ENCODE assay signal across 22 cellular contexts in genomic region chr12:123748661-123749060, GRCh38. TPM values are rescaled to one million over a fixed set of nuclear protein-coding genes. Genes with fewer than 3 reads are reported as not detected.
DNase-seq lines count a peak whose midpoint lies in the region; ATAC-seq and TF ChIP-seq lines count a peak whose summit lies in the region.
"Had no signal": no experiment of that assay in that cellular context is flagged by ENCODE, and none has a peak within 500 bp of the region (broad histone marks: within the 10 kb centered on the region; RNA-seq: fewer than 3 reads in every experiment).

No MANE protein-coding gene starts in this region.

- peaks cover 16 to 25% of the 10 kb centered on the region in 2 donors for H3K36me3 Mint-ChIP-seq in activated naive CD4-positive, alpha-beta T cell treated with anti-CD3 and anti-CD28 coated beads, Interleukin-2, amount 50 U/mL, for 72 hours

- POLR2A ChIA-PET in RWPE1 (lab: Yijun Ruan, JAX; ENCODE audit: low non-redundant PET), result no interaction called here

- intact Hi-C loops in cardiac septum (cut with DNase I), result no loop called here

- ATAC-seq in activated naive CD4-positive, alpha-beta T cell treated with anti-CD3 and anti-CD28 coated beads, Interleukin-2, amount 50 U/mL, for 72 hours, result no peak
- ATAC-seq: K562; stimulated activated effector memory CD8-positive, alpha-beta T cell treated with anti-CD3 and anti-CD28 coated beads, Interleukin-12 subunit alpha, Interleukin-12 subunit beta, amount 100 ng/mL, for 72 hours; T-cell had no signal

- peak overlapping the region in 1 of 2 donors; percentile 9 for H3K27ac Mint-ChIP-seq in activated naive CD4-positive, alpha-beta T cell treated with anti-CD3 and anti-CD28 coated beads, Interleukin-2, amount 50 U/mL, for 72 hours
- H3K27ac Mint-ChIP-seq: activated CD4-positive, alpha-beta memory T cell treated with anti-CD3 and anti-CD28 coated beads for 36 hours; activated naive CD4-positive, alpha-beta T cell treated with anti-CD3 and anti-CD28 coated beads, Interleukin-2, amount 50 U/mL, for 24 hours; stimulated activated effector memory CD8-positive, alpha-beta T cell treated with anti-CD3 and anti-CD28 coated beads, Interleukin-12 subunit alpha, Interleukin-12 subunit beta, amount 100 ng/mL, for 72 hours had no signal

- CTCF ChIA-PET in RWPE1 (lab: Yijun Ruan, JAX), result no interaction called here

- peak; percentile 75 for DNase-seq in ELR (ENCODE audit: low read depth)
- DNase-seq in RWPE1 (ENCODE audit: low spot score), result peak; percentile 17
- DNase-seq in epithelial cell of proximal tubule (ENCODE audit: low read depth), result peak; percentile 4
- DNase-seq in renal cortical epithelial cell (ENCODE audit: low read depth), result peak; percentile 45
- no peak for DNase-seq in activated naive CD4-positive, alpha-beta T cell treated with anti-CD3 and anti-CD28 coated beads, Interleukin-2, amount 50 U/mL, for 72 hours (ENCODE audit: low spot score in 2 of 2)
- DNase-seq in cardiac septum (ENCODE audit: low spot score), result no peak
- no peak for DNase-seq in NCI-H510A (lab: John Stamatoyannopoulos, UW)
- no peak for DNase-seq in DMS153 treated with DMSO at 0.1 percent for 48 hours (lab: John Stamatoyannopoulos, UW; ENCODE audit: unreplicated experiment)
- DNase-seq: activated CD4-positive, alpha-beta memory T cell treated with anti-CD3 and anti-CD28 coated beads for 36 hours; activated T-cell treated with anti-CD3 and anti-CD28 coated beads, Interleukin-2, amount 50 U/mL, for 24 hours; GOT3; NCI-H1092; NCI-H2081 treated with DMSO at 0.1 percent for 48 hours; NCI-H510A treated with DMSO at 0.1 percent for 48 hours; SHP77 treated with DMSO at 0.1 percent for 48 hours; T-cell; upper lobe of left lung; WERI-Rb-1 had no signal

- H3K27ac ChIP-seq in RWPE1, result no peak overlapping the region; the same call in 1 of the 2 replicates
- H3K27ac ChIP-seq: upper lobe of left lung, WERI-Rb-1 had no signal

- H3K4me3 ChIP-seq in epithelial cell of proximal tubule (ENCODE audit: low read depth, low read length), result no peak overlapping the region
- H3K4me3 ChIP-seq: K562, upper lobe of left lung had no signal

- no peak for TF ChIP-seq CTCF in RWPE1 (conservative IDR thresholded peaks at IDR 0.05; ENCODE audit: low read depth)
- TF ChIP-seq CTCF in epithelial cell of proximal tubule (conservative IDR thresholded peaks at IDR 0.05; ENCODE audit: low read depth, low read length), result no peak

- H3K9me3 Mint-ChIP-seq in activated naive CD4-positive, alpha-beta T cell treated with anti-CD3 and anti-CD28 coated beads, Interleukin-2, amount 50 U/mL, for 72 hours, result no peaks in the 10 kb centered on the region
- H3K9me3 Mint-ChIP-seq: activated CD4-positive, alpha-beta memory T cell treated with anti-CD3 and anti-CD28 coated beads for 36 hours; activated naive CD4-positive, alpha-beta T cell treated with anti-CD3 and anti-CD28 coated beads, Interleukin-2, amount 50 U/mL, for 24 hours; activated T-cell treated with anti-CD3 and anti-CD28 coated beads, Interleukin-2, amount 50 U/mL, for 24 hours; neural crest cell; stimulated activated effector memory CD8-positive, alpha-beta T cell treated with anti-CD3 and anti-CD28 coated beads, Interleukin-12 subunit alpha, Interleukin-12 subunit beta, amount 100 ng/mL, for 72 hours; T-cell had no signal

RNA-seq across cellular contexts. Expression of gene DNAH10, which starts 13.4 kb away (rescaled TPM):
- total RNA-seq in epithelial cell of proximal tubule (0.17 TPM in 1 of 2 replicates, not detected in the other), renal cortical epithelial cell (0.10 and 0.35 TPM in 2 replicates), cardiac septum (0.73 TPM)
- total RNA-seq in activated naive CD4-positive, alpha-beta T cell treated with anti-CD3 and anti-CD28 coated beads, Interleukin-2, amount 50 U/mL, for 72 hours, result 1 to 10 TPM in 1 of 2 donors, under 1 TPM in 1; 0.27 to 1.0 TPM

RNA-seq across cellular contexts. Expression of gene ATP6V0A2, which starts 36.5 kb away (rescaled TPM):
- 12.6 and 21.8 TPM in 2 replicates for total RNA-seq in epithelial cell of proximal tubule
- 19.0 and 22.1 TPM in 2 replicates for total RNA-seq in renal cortical epithelial cell
- total RNA-seq in activated naive CD4-positive, alpha-beta T cell treated with anti-CD3 and anti-CD28 coated beads, Interleukin-2, amount 50 U/mL, for 72 hours, result 100 to 1,000 TPM in 1 of 2 donors, 10 to 100 TPM in 1; 64.5 to 128 TPM
- 14.9 TPM for total RNA-seq in cardiac septum

Comparison
In these comparisons a context has a peak if more than half of its experiments do, and no peak if none do; other contexts are left out.
1. DNase-seq: peak in ELR (single experiment), RWPE1 (single experiment), epithelial cell of proximal tubule (single experiment) and renal cortical epithelial cell (single experiment); none in activated naive CD4-positive, alpha-beta T cell treated with anti-CD3 and anti-CD28 coated beads, Interleukin-2, amount 50 U/mL, for 72 hours (0 of 2), cardiac septum (single experiment), NCI-H510A (single experiment) and DMS153 treated with DMSO at 0.1 percent for 48 hours (single experiment).